In genomic region chr4:152690706-152691651, GRCh38 we compare ENCODE assay signal across 19 cellular contexts. TPM values are rescaled to one million over a fixed set of nuclear protein-coding genes. Genes with fewer than 3 reads are reported as not detected.
DNase-seq lines count a peak whose midpoint lies in the region; ATAC-seq and TF ChIP-seq lines count a peak whose summit lies in the region.
"Had no signal": no experiment of that assay in that cellular context is flagged by ENCODE, and none has a peak within 500 bp of the region (broad histone marks: within the 10 kb centered on the region; RNA-seq: fewer than 3 reads in every experiment).

No MANE protein-coding gene starts in this region.

- 69 to 79% methylated on average over 4 of the region's 4 CpGs for WGBS in sigmoid colon, 2 donors

- intact Hi-C loops in sigmoid colon (cut with DNase I): no loop called here
- intact Hi-C loops in ascending aorta (cut with DNase I): no loop called here

- H3K9me3 ChIP-seq in cardiac muscle cell (ENCODE audit: low read depth) (no peaks in the 10 kb centered on the region), sigmoid colon (no peaks in the 10 kb centered on the region), ascending aorta (no peaks in the 10 kb centered on the region)
- H3K9me3 ChIP-seq: BLaER1 treated with 17β-estradiol and CSF1 and Interleukin-3, amounts not matched to agents 10 nM and 100 nM; MG63 had no signal

- H3K4me1 ChIP-seq in cardiac muscle cell (ENCODE audit: low read depth): peaks cover 43% of the 10 kb centered on the region
- peaks cover 0 to 33% (median 0%) of the 10 kb centered on the region in 4 donors for H3K4me1 ChIP-seq in sigmoid colon
- H3K4me1 ChIP-seq in ascending aorta: no peaks in the 10 kb centered on the region

- no peaks in the 10 kb centered on the region for H3K27me3 ChIP-seq in cardiac muscle cell
- no peaks in the 10 kb centered on the region for H3K27me3 ChIP-seq in sigmoid colon
- no peaks in the 10 kb centered on the region for H3K27me3 ChIP-seq in ascending aorta
- H3K27me3 ChIP-seq: BLaER1 treated with 17β-estradiol and CSF1 and Interleukin-3, amounts not matched to agents 10 nM and 100 nM; MG63 had no signal

- DNase-seq in DMS53 (lab: John Stamatoyannopoulos, UW): peak; percentile 50
- DNase-seq in DMS53 treated with DMSO at 0.1 percent for 48 hours (lab: John Stamatoyannopoulos, UW; ENCODE audit: unreplicated experiment): no peak
- DNase-seq in NCI-H510A (lab: John Stamatoyannopoulos, UW): peak; percentile 12
- no peak for DNase-seq in cardiac muscle cell (ENCODE audit: low read depth in 1 of 2, low spot score in 1 of 2)
- DNase-seq in sigmoid colon: no peak
- no peak for DNase-seq in ascending aorta (ENCODE audit: low spot score in 2 of 2)
- DNase-seq: activated CD8-positive, alpha-beta T cell treated with anti-CD3 and anti-CD28 coated beads, Interleukin-2, amount 10 ng/mL, durations not matched to agents 7 days and 5 days; DMS79; MG63; NCI-H524; RPMI8226; stimulated activated CD4-positive, alpha-beta T cell treated with anti-CD3 and anti-CD28 coated beads, Interleukin-4, amount 100 ng/mL, for 24 hours; T-cell had no signal

- no peak for ATAC-seq in GM21528 (IDR thresholded peaks at IDR 0.05; ENCODE audit: low FRiP score, unreplicated experiment)
- no peak for ATAC-seq in HG03520 (IDR thresholded peaks at IDR 0.05; ENCODE audit: unreplicated experiment)
- ATAC-seq: activated CD8-positive, alpha-beta T cell treated with anti-CD3 and anti-CD28 coated beads, Interleukin-2, amount 10 ng/mL, durations not matched to agents 7 days and 5 days; HepG2; sciatic nerve; T-cell had no signal

- no peaks in the 10 kb centered on the region for H3K36me3 ChIP-seq in cardiac muscle cell
- no peaks in the 10 kb centered on the region for H3K36me3 ChIP-seq in sigmoid colon
- H3K36me3 ChIP-seq in ascending aorta: no peaks in the 10 kb centered on the region
- H3K36me3 ChIP-seq: BLaER1 treated with 17β-estradiol and CSF1 and Interleukin-3, amounts not matched to agents 10 nM and 100 nM; MG63 had no signal

- no peak overlapping the region for H3K4me3 ChIP-seq in cardiac muscle cell
- H3K4me3 ChIP-seq in sigmoid colon: no peak overlapping the region
- H3K4me3 ChIP-seq in ascending aorta: no peak overlapping the region
- H3K4me3 ChIP-seq: BLaER1 treated with 17β-estradiol and CSF1 and Interleukin-3, amounts not matched to agents 10 nM and 100 nM; MG63 had no signal

- TF ChIP-seq EP300 in sigmoid colon (IDR thresholded peaks at IDR 0.05): peak in 3 of 4 donors; percentile 52 to 73 (median 67)

- H3K27ac ChIP-seq in cardiac muscle cell: peak overlapping the region; percentile 63
- peak overlapping the region in 2 of 4 donors; percentile 51 to 67 for H3K27ac ChIP-seq in sigmoid colon
- no peak overlapping the region for H3K27ac ChIP-seq in ascending aorta
- H3K27ac ChIP-seq: 22Rv1; BLaER1 treated with 17β-estradiol and CSF1 and Interleukin-3, amounts not matched to agents 10 nM and 100 nM had no signal

- TF ChIP-seq POLR2A in sigmoid colon (IDR thresholded peaks at IDR 0.05): no peak

- TF ChIP-seq CTCF in cardiac muscle cell (IDR thresholded peaks at IDR 0.05; ENCODE audit: low read depth, low read length) (no peak), sigmoid colon (IDR thresholded peaks at IDR 0.05) (no peak), ascending aorta (IDR thresholded peaks at IDR 0.05) (no peak)

RNA-seq across cellular contexts. Expression of gene TMEM154, which starts 11.2 kb away (rescaled TPM):
- total RNA-seq in cardiac muscle cell (0.12 and 0.67 TPM in 2 replicates), sigmoid colon (under 1 TPM; 0.54 to 0.82 (median 0.63) TPM), ascending aorta (1.4 TPM)
- polyA plus RNA-seq in cardiac muscle cell (0.21 and 1.0 TPM in 2 replicates), sigmoid colon (1 to 10 TPM in 1 of 3 donors, under 1 TPM in 2; under 0.01 to 3.2 (median 0.69) TPM)
- total RNA-seq: HepG2 had no signal

Comparison
In these comparisons a context has a peak if more than half of its experiments do, and no peak if none do; other contexts are left out.
1. DNase-seq: peak in DMS53 (single experiment) and NCI-H510A (single experiment); none in DMS53 treated with DMSO at 0.1 percent for 48 hours (single experiment), cardiac muscle cell (0 of 2), sigmoid colon (single experiment) and ascending aorta (0 of 2).